In the genomic region with DNA sequence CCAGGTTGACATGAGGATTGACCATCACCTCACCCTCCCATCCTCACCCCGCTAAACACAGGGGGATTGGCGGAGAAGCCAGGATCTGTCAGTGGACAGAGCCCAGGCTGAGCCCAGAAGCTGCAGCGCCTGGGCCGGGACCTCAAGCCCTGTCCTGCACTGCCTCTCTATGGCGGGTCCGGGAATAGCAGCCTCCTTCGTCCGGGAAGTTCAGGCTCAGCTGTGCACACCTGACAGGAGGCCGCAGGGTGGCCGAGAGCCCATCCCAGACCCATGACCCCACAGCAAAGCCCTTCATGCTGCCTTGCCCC, we compare ENCODE assay signal across 8 cellular contexts.
DNase-seq lines count a peak whose midpoint lies in the region; ATAC-seq and TF ChIP-seq lines count a peak whose summit lies in the region.

No MANE protein-coding gene starts in this region.

- ATAC-seq in esophagus mucosa (peak; percentile 90), GM18520 (IDR thresholded peaks at IDR 0.05; ENCODE audit: unreplicated experiment) (no peak)

- H3K36me3 ChIP-seq in suprapubic skin: no peaks in the 10 kb centered on the region

- DNase-seq in ELR (ENCODE audit: low read depth) (peak; percentile 55), HCEC 1CT (peak; percentile 24), NCI-H1436 (lab: John Stamatoyannopoulos, UW) (peak; percentile 51), mucosa of gallbladder (ENCODE audit: low spot score) (peak; percentile 54), suprapubic skin (ENCODE audit: low spot score in 2 of 2) (peak in 1 of 2 donors; percentile 74)

- H3K4me3 ChIP-seq in WI38 (ENCODE audit: low read depth, low read length): no peak overlapping the region
- H3K4me3 ChIP-seq in suprapubic skin: no peak overlapping the region

- peaks cover 4% of the 10 kb centered on the region for H3K4me1 ChIP-seq in suprapubic skin

- TF ChIP-seq POLR2A in suprapubic skin (IDR thresholded peaks at IDR 0.05): no peak

- TF ChIP-seq CTCF in WI38 (IDR thresholded peaks at IDR 0.05; ENCODE audit: low read depth, low read length) (peak; percentile 97), suprapubic skin (IDR thresholded peaks at IDR 0.05) (peak; percentile 48 to 89)

- no peak overlapping the region for H3K27ac ChIP-seq in suprapubic skin

- H3K27me3 ChIP-seq in suprapubic skin: peaks cover 64% of the 10 kb centered on the region

- no peak for TF ChIP-seq EP300 in suprapubic skin (IDR thresholded peaks at IDR 0.05)

- H3K9me3 ChIP-seq in suprapubic skin: no peaks in the 10 kb centered on the region

- 0% methylated on average over 5 of the region's 10 CpGs for WGBS in suprapubic skin
